In genomic region chr2:238239872-238240760, GRCh38 we compare ENCODE assay signal across 8 cellular contexts. TPM values are rescaled to one million over a fixed set of nuclear protein-coding genes. Genes with fewer than 3 reads are reported as not detected.
DNase-seq lines count a peak whose midpoint lies in the region; TF ChIP-seq lines count a peak whose summit lies in the region.

Gene HES6 (minus strand): TSS chr2:238240038. CDS start chr2:238239905, 133 bp downstream.

- peak; percentile 68 for DNase-seq in HFFc6
- peak; percentile 75 for DNase-seq in NCI-H1048 (lab: John Stamatoyannopoulos, UW)
- peak; percentile 98 for DNase-seq in SK-N-SH
- peak; percentile 95 for DNase-seq in cardiac septum (ENCODE audit: low spot score)
- peak; percentile 84 for DNase-seq in pons (ENCODE audit: low spot score)
- peak; percentile 85 to 92 for DNase-seq in tibial artery

- H3K4me3 Mint-ChIP-seq in HFFc6, result peak within 1 kb of the TSS; percentile 81
- H3K4me3 Mint-ChIP-seq in activated naive CD8-positive, alpha-beta T cell, result peak within 1 kb of the TSS; percentile 89

- H3K9ac ChIP-seq in SK-N-SH, result peak within 1 kb of the TSS; percentile 46; the same call in 1 of the 2 replicates

- H3K36me3 Mint-ChIP-seq in HFFc6 (ENCODE audit: low read depth), result peaks cover 2% of the 10 kb centered on the region; the same call in 1 of the 2 replicates
- peaks cover 5% of the 10 kb centered on the region for H3K36me3 Mint-ChIP-seq in activated naive CD8-positive, alpha-beta T cell

- intact Hi-C loops in cardiac septum (cut with DNase I) (loop anchor here (2.0 to 10.0 kb wide), 2 partner anchors 35 to 175 kb away; partner anchors contain the start of gene SCLY), tibial artery (cut with DNase I; ENCODE audit: low total_unique reads) (no loop called here)

- no peaks in the 10 kb centered on the region for H3K9me3 Mint-ChIP-seq in HFFc6
- no peaks in the 10 kb centered on the region for H3K9me3 Mint-ChIP-seq in activated naive CD8-positive, alpha-beta T cell (ENCODE audit: low read depth)

- peak within 1 kb of the TSS; percentile 90 for H2AFZ ChIP-seq in SK-N-SH (ENCODE audit: low read depth)

- H3K79me2 ChIP-seq in SK-N-SH (ENCODE audit: insufficient read depth), result no peaks in the 10 kb centered on the region

- peaks cover 3% of the 10 kb centered on the region for H3F3A ChIP-seq in SK-N-SH (replicated peaks; ENCODE audit: insufficient read depth)

- no peak for TF ChIP-seq EP300 in SK-N-SH (IDR thresholded peaks at IDR 0.05; ENCODE audit: borderline replicate concordance in 1 of 2, low read depth in 1 of 2, low read length in 1 of 2)

- H3K27me3 ChIP-seq in SK-N-SH (ENCODE audit: insufficient read depth), result no peaks in the 10 kb centered on the region; the same call in 1 of the 2 replicates
- H3K27me3 ChIP-seq in tibial artery, result peaks cover 0 to 6% of the 10 kb centered on the region in 2 donors

- H4K20me1 ChIP-seq in SK-N-SH (ENCODE audit: insufficient read depth), result no peaks in the 10 kb centered on the region

- H3K4me3 ChIP-seq in GM08714 (ENCODE audit: low read length) (peak within 1 kb of the TSS; percentile 68; the same call in 1 of the 2 replicates), SK-N-SH (ENCODE audit: low read depth in 2 of 2, low read length in 1 of 2) (peak within 1 kb of the TSS; percentile 54 to 74), tibial artery (peak within 1 kb of the TSS; percentile 59 to 68)

- 3% methylated on average over 18 of the region's 104 CpGs for WGBS in SK-N-SH (ENCODE audit: low lambda C conversion rate)

- CTCF ChIA-PET in SK-N-SH (lab: Yijun Ruan, JAX), result interaction anchor here (0.8 to 2.5 kb wide), 6 partner anchors 16 to 382 kb away, joined by 3 to 17 read pairs (median 4); no protein-coding TSS in a partner anchor

- H3K4me2 ChIP-seq in SK-N-SH, result peak within 1 kb of the TSS; percentile 78

- peaks cover 7% of the 10 kb centered on the region for H3K4me1 Mint-ChIP-seq in HFFc6 (ENCODE audit: low read depth)
- H3K4me1 Mint-ChIP-seq in activated naive CD8-positive, alpha-beta T cell (ENCODE audit: low read depth), result peaks cover 10% of the 10 kb centered on the region

- H3K27ac ChIP-seq in SK-N-SH (ENCODE audit: low read depth in 2 of 2, low read length in 1 of 2), result peak within 1 kb of the TSS in 1 of 2 experiments; percentile 83; a peak in 2 of 4 replicates
- H3K27ac ChIP-seq in tibial artery, result peak within 1 kb of the TSS; percentile 33 to 72

- POLR2A ChIA-PET in SK-N-SH (lab: Yijun Ruan, JAX), result interaction anchor here (0.7 to 1.1 kb wide), 3 partner anchors 178 to 354 kb away, joined by 3 read pairs; no protein-coding TSS in a partner anchor

- H3K4me1 ChIP-seq in SK-N-SH (ENCODE audit: control insufficient read depth in 1 of 2, insufficient read depth in 2 of 2, low read depth in 1 of 2, low read length in 1 of 2) (peaks cover 0 to 28% of the 10 kb centered on the region in 2 experiments; a peak in 1 of 4 replicates), tibial artery (peaks cover 9 to 43% (median 38%) of the 10 kb centered on the region in 4 donors)

- TF ChIP-seq RAD21 in SK-N-SH (IDR thresholded peaks at IDR 0.05; ENCODE audit: low read length), result no peak

- H3K27ac Mint-ChIP-seq in HFFc6, result no peak within 1 kb of the TSS
- H3K27ac Mint-ChIP-seq in activated naive CD8-positive, alpha-beta T cell, result no peak within 1 kb of the TSS

- no peaks in the 10 kb centered on the region for H3K36me3 ChIP-seq in SK-N-SH (replicated peaks in 1 of 2; ENCODE audit: control insufficient read depth in 1 of 2, insufficient read depth in 2 of 2, low read length in 1 of 2)
- peaks cover 2 to 11% (median 6%) of the 10 kb centered on the region in 3 donors for H3K36me3 ChIP-seq in tibial artery

- H3K9me3 ChIP-seq in SK-N-SH, result no peaks in the 10 kb centered on the region
- H3K9me3 ChIP-seq in tibial artery, result no peaks in the 10 kb centered on the region

- peaks cover 14% of the 10 kb centered on the region for H3K27me3 Mint-ChIP-seq in HFFc6 (ENCODE audit: insufficient read depth)
- H3K27me3 Mint-ChIP-seq in activated naive CD8-positive, alpha-beta T cell, result peaks cover 11% of the 10 kb centered on the region

- no peak for TF ChIP-seq CTCF in HFFc6 (IDR thresholded peaks at IDR 0.05)
- TF ChIP-seq CTCF in SK-N-SH (IDR thresholded peaks at IDR 0.05), result no peak
- peak in 1 of 2 experiments; percentile 14 for TF ChIP-seq CTCF in tibial artery (IDR thresholded peaks at IDR 0.05)

- no peaks in the 10 kb centered on the region for H3K9me2 ChIP-seq in SK-N-SH

TF ChIP-seq in SK-N-SH, 30 proteins besides CTCF, POLR2A, EP300 and RAD21:
- TF ChIP-seq MXI1 (IDR thresholded peaks at IDR 0.05; ENCODE audit: low read depth, low read length), result peak; percentile 18; the same call in 1 of the 2 replicates
- peak; percentile 65 for TF ChIP-seq POLR2AphosphoS5 (IDR thresholded peaks at IDR 0.05; ENCODE audit: low read depth, low read length)
- TF ChIP-seq IRF3 (IDR thresholded peaks at IDR 0.05; ENCODE audit: low read depth, low read length), result peak; percentile 37; the same call in 1 of the 2 replicates
- no peak for TF ChIP-seq TEAD4 (IDR thresholded peaks at IDR 0.05; ENCODE audit: borderline replicate concordance, insufficient read depth)
- no peak for TF ChIP-seq CHD2 (IDR thresholded peaks at IDR 0.05; ENCODE audit: low read length, partially characterized antibody)
- TF ChIP-seq NRF1 (IDR thresholded peaks at IDR 0.05; ENCODE audit: low read depth, low read length), result 0 out of 2 replicates have a peak, but pooled peaks have one; percentile 29

RNA-seq across cellular contexts. Expression of gene HES6, which starts in this region (rescaled TPM):
- 1 to 10 TPM in 2 of 6 experiments, under 1 TPM in 4; 0.47 to 1.0 (median 0.82) TPM for total RNA-seq in HFFc6 (2021; fragmentation: NEBNext Ultra II Directional; extraction: Animal tissue kit (Norgen Biotek cat#: 25700))
- polyA plus RNA-seq in SK-N-SH (2012; rRNA removed), result 3.6 and 4.4 TPM in 2 replicates
- polyA plus RNA-seq in SK-N-SH (2012; cell fraction: cytosol; rRNA removed), result 2.3 and 3.6 TPM in 2 replicates
- polyA plus RNA-seq in SK-N-SH (2012; cell fraction: nucleus; rRNA removed), result 11.1 and 18.1 TPM in 2 replicates
- total RNA-seq in cardiac septum, result 2.7 TPM
